In the genomic region with DNA sequence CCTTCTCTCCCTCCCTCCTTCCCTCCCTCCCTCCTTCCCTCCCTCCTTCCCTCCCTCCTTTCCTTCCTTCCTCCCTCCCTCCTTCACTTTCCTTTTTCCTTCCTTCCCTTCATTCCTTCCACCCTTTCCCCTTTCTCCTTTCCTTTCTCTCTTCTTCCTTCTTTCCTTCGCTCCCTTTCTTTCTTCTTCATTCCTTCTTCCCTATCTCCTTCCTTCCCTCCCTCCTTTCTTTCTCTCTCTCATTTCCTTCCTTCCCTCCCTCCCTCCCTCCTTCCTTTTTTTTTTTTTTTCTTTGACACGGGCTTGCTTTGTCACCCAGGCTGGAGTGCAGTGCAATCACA, we compare ENCODE assay signal across 25 cellular contexts.
DNase-seq lines count a peak whose midpoint lies in the region; ATAC-seq, FAIRE-seq and TF ChIP-seq lines count a peak whose summit lies in the region.
"Had no signal": no experiment of that assay in that cellular context is flagged by ENCODE, and none has a peak within 500 bp of the region (broad histone marks: within the 10 kb centered on the region; RNA-seq: fewer than 3 reads in every experiment).

No MANE protein-coding gene starts in this region.

- 16% methylated on average over 2 of the region's 2 CpGs for WGBS in HepG2 (ENCODE audit: low lambda C conversion rate)
- 37% methylated on average over 2 of the region's 2 CpGs for WGBS in right lobe of liver (ENCODE audit: insufficient coverage, low coverage, low lambda C conversion rate, missing lambda C conversion rate)
- WGBS in K562 (ENCODE audit: insufficient coverage, low coverage, missing lambda C conversion rate) = no CpG with 5 or more reads among the region's 2 CpGs

- no peaks in the 10 kb centered on the region for H3K79me2 ChIP-seq in HepG2 (ENCODE audit: insufficient read depth, low read length)
- H3K79me2 ChIP-seq in K562 (ENCODE audit: control insufficient read depth, insufficient read depth, low read length) = no peaks in the 10 kb centered on the region

- no peaks in the 10 kb centered on the region for H3K36me3 ChIP-seq in HepG2 (replicated peaks in 1 of 2; ENCODE audit: control insufficient read depth in 1 of 2, insufficient read depth in 2 of 2, low read length in 2 of 2)
- no peaks in the 10 kb centered on the region for H3K36me3 ChIP-seq in right lobe of liver
- no peaks in the 10 kb centered on the region for H3K36me3 ChIP-seq in K562 (ENCODE audit: control insufficient read depth, insufficient read depth, low read length)
- H3K36me3 ChIP-seq: BE2C, BLaER1 had no signal

- in situ Hi-C loops in HepG2 (cut with HindIII; ENCODE audit: extremely low pct_ligation_motif_present, low pct_unique_long_range_greater_than_20kb) = no loop called here
- in situ Hi-C loops in K562 (cut with MboI) = no loop called here

- TF ChIP-seq EP300 in HepG2 (IDR thresholded peaks at IDR 0.05; ENCODE audit: low read depth in 2 of 2, low read length in 2 of 2) (no peak), HepG2 (CRISPR knock-in tag; IDR thresholded peaks at IDR 0.05; ENCODE audit: borderline replicate concordance) (no peak), K562 (IDR thresholded peaks at IDR 0.05; ENCODE audit: low read length) (no peak)

- no peak for ATAC-seq in HepG2
- ATAC-seq in right lobe of liver = no peak
- no peak for ATAC-seq in K562
- ATAC-seq: GM12878 had no signal

- H3K4me3 ChIP-seq in HepG2 (replicated peaks in 1 of 3; ENCODE audit: insufficient read depth in 1 of 3, low read depth in 2 of 3, low read length in 3 of 3) (no peak overlapping the region), right lobe of liver (no peak overlapping the region), K562 (no peak overlapping the region)
- H3K4me3 ChIP-seq: BLaER1, GM12878 had no signal

- H3K9ac ChIP-seq in HepG2 (ENCODE audit: insufficient read depth, low read depth, low read length) (no peak overlapping the region), K562 (ENCODE audit: insufficient read depth in 1 of 2, low read depth in 2 of 2, low read length in 2 of 2) (no peak overlapping the region)
- H3K9ac ChIP-seq: BLaER1 had no signal

- H3K9me3 ChIP-seq in HepG2 (ENCODE audit: low read length) (no peaks in the 10 kb centered on the region), right lobe of liver (no peaks in the 10 kb centered on the region), K562 (replicated peaks; ENCODE audit: control insufficient read depth, insufficient read depth, low read depth, low read length) (peaks cover 2% of the 10 kb centered on the region)
- H3K9me3 ChIP-seq: BE2C had no signal

- TF ChIP-seq POLR2A in HepG2 (IDR thresholded peaks at IDR 0.05; ENCODE audit: insufficient read depth in 1 of 2, low read depth in 2 of 2, low read length in 2 of 2) (no peak), right lobe of liver (IDR thresholded peaks at IDR 0.05) (no peak), K562 (conservative IDR thresholded peaks at IDR 0.05) (no peak)

- intact Hi-C loops in HepG2 (cut with micrococcal nuclease; ENCODE audit: unreplicated experiment) (no loop called here), right lobe of liver (cut with DNase I) (loop anchor here in 1 of 2 donors (10.0 kb wide), 1 partner anchor 281 kb away; no protein-coding TSS in a partner anchor), K562 (cut with micrococcal nuclease) (no loop called here)

- DNase-seq in HepG2 (ENCODE audit: low spot score) (no peak), right lobe of liver (no peak), K562 (ENCODE audit: extremely low read depth in 1 of 4, low spot score in 3 of 4) (no peak), NCI-H187 (lab: John Stamatoyannopoulos, UW) (no peak)
- no peak for DNase-seq in activated naive CD4-positive, alpha-beta T cell treated with Interleukin-2 at 50 U/mL for 16 hours
- DNase-seq: 8988T; ACHN; BE2C; C1 segment of cervical spinal cord; CD4-positive, alpha-beta memory T cell; CD4-positive, CD25-positive, alpha-beta regulatory T cell; CD8-positive, alpha-beta memory T cell; COR-L47; DMS 273 treated with DMSO at 0.1 percent for 48 hours; DMS153; DMS53; DMS79; DND-41; EL; GDM1 had no signal

- H2AFZ ChIP-seq in HepG2 (ENCODE audit: low read length) (no peak overlapping the region), K562 (ENCODE audit: low read depth, low read length) (no peak overlapping the region)

- no peak for TF ChIP-seq RAD21 in HepG2 (CRISPR knock-in tag; IDR thresholded peaks at IDR 0.05)
- TF ChIP-seq RAD21 in K562 (CRISPR knock-in tag; conservative IDR thresholded peaks at IDR 0.05 in 1 of 2, IDR thresholded peaks at IDR 0.05 in 1 of 2) = no peak

- POLR2A ChIA-PET in HepG2 (lab: Yijun Ruan, JAX) = no interaction called here
- POLR2A ChIA-PET in K562 (lab: Yijun Ruan, JAX) = interaction anchor here (0.6 to 1.1 kb wide), 2 partner anchors 19 to 319 kb away, joined by 3 to 4 read pairs; no protein-coding TSS in a partner anchor

- peaks cover 1 to 21% of the 10 kb centered on the region in 2 experiments; a peak in 2 of 5 replicates for H3K27me3 ChIP-seq in HepG2 (ENCODE audit: control insufficient read depth in 1 of 2, insufficient read depth in 2 of 2, low read length in 2 of 2)
- H3K27me3 ChIP-seq in right lobe of liver = no peaks in the 10 kb centered on the region
- peaks cover 18 to 45% of the 10 kb centered on the region in 2 experiments; a peak in 4 of 5 replicates for H3K27me3 ChIP-seq in K562 (ENCODE audit: control insufficient read depth in 2 of 2, insufficient read depth in 2 of 2, low read length in 2 of 2)
- H3K27me3 ChIP-seq: BLaER1 had no signal

- H3K4me1 ChIP-seq in HepG2 (ENCODE audit: insufficient read depth, low read length) (no peaks in the 10 kb centered on the region), right lobe of liver (no peaks in the 10 kb centered on the region), K562 (replicated peaks in 1 of 2; ENCODE audit: control insufficient read depth in 2 of 2, insufficient read depth in 2 of 2, low read length in 2 of 2) (peaks cover 2 to 3% of the 10 kb centered on the region in 2 experiments; a peak in 3 of 5 replicates)
- H3K4me1 ChIP-seq: BE2C had no signal

- FAIRE-seq in HepG2 (lab: Jason Lieb, UNC) (no peak), K562 (lab: Jason Lieb, UNC) (no peak)
- FAIRE-seq: A204.1, GM12878, GM12892, GM18507 had no signal

- no peak overlapping the region for H3K27ac ChIP-seq in HepG2 (ENCODE audit: extremely low read length, insufficient read depth, low read length)
- no peak overlapping the region for H3K27ac ChIP-seq in right lobe of liver
- no peak overlapping the region for H3K27ac ChIP-seq in K562 (ENCODE audit: extremely low read depth, low read depth, low read length)
- H3K27ac ChIP-seq: BLaER1 had no signal

- BruUV-seq in HepG2 (replicated peaks; lab: Mats Ljungman, UMichigan) (no TSS peak), K562 (replicated peaks; lab: Mats Ljungman, UMichigan) (no TSS peak)

- no peaks in the 10 kb centered on the region for H4K20me1 ChIP-seq in HepG2 (ENCODE audit: insufficient read depth, low read length)
- no peaks in the 10 kb centered on the region for H4K20me1 ChIP-seq in K562 (replicated peaks; ENCODE audit: control insufficient read depth, insufficient read depth, low read length)
- H4K20me1 ChIP-seq: BLaER1 had no signal

- CTCF ChIA-PET in HepG2 (lab: Yijun Ruan, JAX; ENCODE audit: low intra/inter-chr PET ratio, low total read pairs) = no interaction called here
- CTCF ChIA-PET in K562 (lab: Yijun Ruan, JAX; ENCODE audit: low intra/inter-chr PET ratio) = no interaction called here

- no peaks in the 10 kb centered on the region for H3K9me1 ChIP-seq in K562 (ENCODE audit: control insufficient read depth, insufficient read depth, low read length)

- TF ChIP-seq CTCF in HepG2 (CRISPR knock-in tag; IDR thresholded peaks at IDR 0.05) = no peak
- TF ChIP-seq CTCF in right lobe of liver (IDR thresholded peaks at IDR 0.05) = no peak
- TF ChIP-seq CTCF in K562 (IDR thresholded peaks at IDR 0.05 in 2 of 3, conservative IDR thresholded peaks at IDR 0.05 in 1 of 3; ENCODE audit: insufficient read depth in 2 of 3, low read depth in 1 of 3, low read length in 3 of 3) = no peak

- H3K4me2 ChIP-seq in HepG2 (ENCODE audit: low read depth, low read length) = no peak overlapping the region
- no peak overlapping the region for H3K4me2 ChIP-seq in K562 (ENCODE audit: insufficient read depth, low read length)
- H3K4me2 ChIP-seq: BLaER1 had no signal

TF ChIP-seq in HepG2, 621 proteins besides CTCF, POLR2A, EP300 and RAD21:
- TF ChIP-seq MIER2 (CRISPR knock-in tag; IDR thresholded peaks at IDR 0.05) = no peak
- TF ChIP-seq HNRNPK (IDR thresholded peaks at IDR 0.05; ENCODE audit: low read depth, low read length, poor library complexity, severe bottlenecking) = peak; percentile 11
- TF ChIP-seq DMAP1 (CRISPR knock-in tag; IDR thresholded peaks at IDR 0.05) = no peak

TF ChIP-seq in K562, 482 proteins besides CTCF, POLR2A, EP300 and RAD21:
- TF ChIP-seq, protein P1, sequence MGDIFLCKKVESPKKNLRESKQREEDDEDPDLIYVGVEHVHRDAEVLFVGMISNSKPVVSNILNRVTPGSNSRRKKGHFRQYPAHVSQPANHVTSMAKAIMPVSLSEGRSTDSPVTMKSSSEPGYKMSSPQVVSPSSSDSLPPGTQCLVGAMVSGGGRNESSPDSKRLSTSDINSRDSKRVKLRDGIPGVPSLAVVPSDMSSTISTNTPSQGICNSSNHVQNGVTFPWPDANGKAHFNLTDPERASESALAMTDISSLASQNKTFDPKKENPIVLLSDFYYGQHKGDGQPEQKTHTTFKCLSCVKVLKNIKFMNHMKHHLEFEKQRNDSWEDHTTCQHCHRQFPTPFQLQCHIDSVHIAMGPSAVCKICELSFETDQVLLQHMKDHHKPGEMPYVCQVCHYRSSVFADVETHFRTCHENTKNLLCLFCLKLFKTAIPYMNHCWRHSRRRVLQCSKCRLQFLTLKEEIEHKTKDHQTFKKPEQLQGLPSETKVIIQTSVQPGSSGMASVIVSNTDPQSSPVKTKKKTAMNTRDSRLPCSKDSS (IDR thresholded peaks at IDR 0.05; ENCODE audit: low read depth, partially characterized antibody) = no peak
- TF ChIP-seq, protein P2, sequence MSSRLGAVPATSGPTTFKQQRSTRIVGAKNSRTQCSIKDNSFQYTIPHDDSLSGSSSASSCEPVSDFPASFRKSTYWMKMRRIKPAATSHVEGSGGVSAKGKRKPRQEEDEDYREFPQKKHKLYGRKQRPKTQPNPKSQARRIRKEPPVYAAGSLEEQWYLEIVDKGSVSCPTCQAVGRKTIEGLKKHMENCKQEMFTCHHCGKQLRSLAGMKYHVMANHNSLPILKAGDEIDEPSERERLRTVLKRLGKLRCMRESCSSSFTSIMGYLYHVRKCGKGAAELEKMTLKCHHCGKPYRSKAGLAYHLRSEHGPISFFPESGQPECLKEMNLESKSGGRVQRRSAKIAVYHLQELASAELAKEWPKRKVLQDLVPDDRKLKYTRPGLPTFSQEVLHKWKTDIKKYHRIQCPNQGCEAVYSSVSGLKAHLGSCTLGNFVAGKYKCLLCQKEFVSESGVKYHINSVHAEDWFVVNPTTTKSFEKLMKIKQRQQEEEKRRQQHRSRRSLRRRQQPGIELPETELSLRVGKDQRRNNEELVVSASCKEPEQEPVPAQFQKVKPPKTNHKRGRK (tag; IDR thresholded peaks at IDR 0.05) = peak; percentile 56
